Comparison of ENCODE assay signal across 1 cellular context in genomic region chr1:42657981-42658879, GRCh38.
A peak's percentile ranks its signal among the peaks of the same experiment; 100 is the strongest.
TF ChIP-seq lines count a peak whose summit lies in the region.

PPIH (plus strand) TSS chr1:42658423; CDS start chr1:42658447, 24 bp downstream.

TF ChIP-seq in K562, 482 proteins besides CTCF, POLR2A, EP300 and RAD21 (continued from another document and continues in another):
- TF ChIP-seq HOMEZ (CRISPR knock-in tag; IDR thresholded peaks at IDR 0.05) (peak; percentile 59; the same call in 1 of the 2 replicates), ETV5 (CRISPR knock-in tag; IDR thresholded peaks at IDR 0.05; ENCODE audit: low read depth) (peak; percentile 95; the same call in 1 of the 2 replicates), CXXC5 (CRISPR knock-in tag; IDR thresholded peaks at IDR 0.05) (peak; percentile 98), GABPB2 (CRISPR knock-in tag; conservative IDR thresholded peaks at IDR 0.05) (no peak), NR2F6 (CRISPR knock-in tag; IDR thresholded peaks at IDR 0.05) (no peak), ZNF24 (IDR thresholded peaks at IDR 0.05) (peak; percentile 67), RNF2 (IDR thresholded peaks at IDR 0.05) (peak; percentile 67; the same call in 1 of the 2 replicates), AFF1 (IDR thresholded peaks at IDR 0.05; ENCODE audit: low read depth in 1 of 2, partially characterized antibody in 2 of 2) (no peak), ZNF121 (CRISPR knock-in tag; conservative IDR thresholded peaks at IDR 0.05) (peak; percentile 100), ZNF347 (CRISPR knock-in tag; IDR thresholded peaks at IDR 0.05; ENCODE audit: low read depth) (no peak), NFATC3 (IDR thresholded peaks at IDR 0.05) (no peak), MAFK (IDR thresholded peaks at IDR 0.05; ENCODE audit: low read length) (0 out of 2 replicates have a peak, but pooled peaks have one; percentile 1), FOXO4 (CRISPR knock-in tag; IDR thresholded peaks at IDR 0.05) (no peak; the same call in 1 of the 2 replicates), SIN3A (IDR thresholded peaks at IDR 0.05; ENCODE audit: borderline replicate concordance in 2 of 2, control insufficient read depth in 1 of 2, low read depth in 2 of 2, low read length in 2 of 2) (peak in 1 of 2 experiments; percentile 87; a peak in 2 of 4 replicates), MYC (IDR thresholded peaks at IDR 0.05; ENCODE audit: low read depth, low read length) (peak; percentile 95), MYC (CRISPR knock-in tag; IDR thresholded peaks at IDR 0.05; ENCODE audit: borderline replicate concordance, low read depth) (peak; percentile 72), TCF7 (IDR thresholded peaks at IDR 0.05; ENCODE audit: borderline replicate concordance) (peak; percentile 97), CEBPG (CRISPR knock-in tag; IDR thresholded peaks at IDR 0.05) (peak; percentile 36; the same call in 1 of the 2 replicates), CEBPG (tag; conservative IDR thresholded peaks at IDR 0.05 in 1 of 2, IDR thresholded peaks at IDR 0.05 in 1 of 2) (no peak), ZSCAN32 (CRISPR knock-in tag; IDR thresholded peaks at IDR 0.05) (no peak), GTF3C2 (IDR thresholded peaks at IDR 0.05; ENCODE audit: borderline replicate concordance, extremely low read depth, insufficient read length) (no peak), SMAD3 (CRISPR knock-in tag; conservative IDR thresholded peaks at IDR 0.05) (no peak), DDX20 (tag; IDR thresholded peaks at IDR 0.05; ENCODE audit: low read depth) (no peak), RFX5 (IDR thresholded peaks at IDR 0.05; ENCODE audit: low read depth, low read length) (no peak), SMARCB1 (IDR thresholded peaks at IDR 0.05; ENCODE audit: insufficient read length, low read depth) (no peak), SIX5 (IDR thresholded peaks at IDR 0.05; ENCODE audit: borderline replicate concordance in 1 of 2, insufficient read depth in 1 of 2, low read depth in 1 of 2, low read length in 2 of 2) (peak; percentile 26 to 49; a peak in 3 of 4 replicates), POLR3G (IDR thresholded peaks at IDR 0.05; ENCODE audit: extremely low read depth, insufficient read length, insufficient replicate concordance) (no peak), FOXA1 (IDR thresholded peaks at IDR 0.05; ENCODE audit: borderline replicate concordance) (no peak), RHOXF2B (CRISPR knock-in tag; conservative IDR thresholded peaks at IDR 0.05) (no peak), ZNF449 (CRISPR knock-in tag; IDR thresholded peaks at IDR 0.05) (no peak), RBBP5 (IDR thresholded peaks at IDR 0.05; ENCODE audit: borderline replicate concordance, insufficient read depth, low read length, poor library complexity, severe bottlenecking) (peak; percentile 95), MTA2 (IDR thresholded peaks at IDR 0.05; ENCODE audit: low read depth) (peak; percentile 67; the same call in 1 of the 2 replicates), ZNF253 (CRISPR knock-in tag; conservative IDR thresholded peaks at IDR 0.05) (no peak), SIN3B (IDR thresholded peaks at IDR 0.05; ENCODE audit: low read depth) (peak; percentile 94), ZC3H11A (IDR thresholded peaks at IDR 0.05; ENCODE audit: low read depth, low read length) (no peak), ETV1 (tag; conservative IDR thresholded peaks at IDR 0.05; ENCODE audit: low read depth) (peak; percentile 90), HES1 (IDR thresholded peaks at IDR 0.05; ENCODE audit: low read depth) (no peak), FOXP4 (CRISPR knock-in tag; IDR thresholded peaks at IDR 0.05; ENCODE audit: borderline replicate concordance) (no peak; the same call in 1 of the 2 replicates), HNRNPL (IDR thresholded peaks at IDR 0.05; ENCODE audit: low read depth, low read length) (peak; percentile 78; the same call in 1 of the 2 replicates), DNMT1 (IDR thresholded peaks at IDR 0.05) (no peak), HDGF (IDR thresholded peaks at IDR 0.05) (no peak), JUNB (CRISPR knock-in tag; conservative IDR thresholded peaks at IDR 0.05) (no peak), ZNF143 (CRISPR knock-in tag; IDR thresholded peaks at IDR 0.05) (peak; percentile 46; the same call in 1 of the 2 replicates), SNIP1 (IDR thresholded peaks at IDR 0.05; ENCODE audit: low read depth) (no peak), ZFP30 (CRISPR knock-in tag; IDR thresholded peaks at IDR 0.05; ENCODE audit: borderline replicate concordance) (no peak), MYBL2 (IDR thresholded peaks at IDR 0.05; ENCODE audit: low read depth) (no peak), MYBL2 (CRISPR knock-in tag; IDR thresholded peaks at IDR 0.05; ENCODE audit: borderline replicate concordance) (no peak), ZNF75A (CRISPR knock-in tag; IDR thresholded peaks at IDR 0.05) (no peak), LEF1 (IDR thresholded peaks at IDR 0.05) (peak; percentile 95), MYNN (IDR thresholded peaks at IDR 0.05) (peak; percentile 71), MYNN (CRISPR knock-in tag; IDR thresholded peaks at IDR 0.05) (no peak)
